ENCODE assay signal across 2 cellular contexts in the genomic region with DNA sequence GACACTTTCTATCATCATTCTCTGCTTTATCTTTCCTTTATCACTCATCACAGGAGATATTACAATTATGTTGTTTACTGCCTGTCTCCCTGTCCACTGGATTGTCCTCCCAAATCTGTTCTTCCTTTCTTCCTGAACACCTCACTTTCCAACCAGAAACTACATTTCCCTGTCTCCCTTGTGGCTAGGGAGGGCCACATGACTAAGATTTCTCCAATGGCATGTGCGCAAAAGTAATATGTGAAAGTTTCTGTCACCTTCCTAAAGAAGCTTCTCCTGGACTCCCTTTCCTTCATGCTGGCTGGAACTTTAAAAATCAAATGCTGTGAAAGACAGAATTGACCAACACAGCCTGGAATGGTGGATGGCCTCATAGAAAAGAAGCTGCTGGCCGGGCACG.
TF ChIP-seq lines count a peak whose summit lies in the region.

No MANE protein-coding gene starts in this region.

TF ChIP-seq in GM23338, 12 proteins besides CTCF, POLR2A, EP300 and RAD21:
- no peak for TF ChIP-seq POLR2AphosphoS5 (IDR thresholded peaks at IDR 0.05; ENCODE audit: low read depth)
- TF ChIP-seq NANOG (IDR thresholded peaks at IDR 0.05; ENCODE audit: borderline replicate concordance): no peak
- TF ChIP-seq EZH2 (IDR thresholded peaks at IDR 0.05; ENCODE audit: low read depth, unreplicated experiment): no peak
- no peak for TF ChIP-seq CREB1 (CRISPR knock-in tag; IDR thresholded peaks at IDR 0.05; ENCODE audit: low read depth)
- TF ChIP-seq, protein P1, sequence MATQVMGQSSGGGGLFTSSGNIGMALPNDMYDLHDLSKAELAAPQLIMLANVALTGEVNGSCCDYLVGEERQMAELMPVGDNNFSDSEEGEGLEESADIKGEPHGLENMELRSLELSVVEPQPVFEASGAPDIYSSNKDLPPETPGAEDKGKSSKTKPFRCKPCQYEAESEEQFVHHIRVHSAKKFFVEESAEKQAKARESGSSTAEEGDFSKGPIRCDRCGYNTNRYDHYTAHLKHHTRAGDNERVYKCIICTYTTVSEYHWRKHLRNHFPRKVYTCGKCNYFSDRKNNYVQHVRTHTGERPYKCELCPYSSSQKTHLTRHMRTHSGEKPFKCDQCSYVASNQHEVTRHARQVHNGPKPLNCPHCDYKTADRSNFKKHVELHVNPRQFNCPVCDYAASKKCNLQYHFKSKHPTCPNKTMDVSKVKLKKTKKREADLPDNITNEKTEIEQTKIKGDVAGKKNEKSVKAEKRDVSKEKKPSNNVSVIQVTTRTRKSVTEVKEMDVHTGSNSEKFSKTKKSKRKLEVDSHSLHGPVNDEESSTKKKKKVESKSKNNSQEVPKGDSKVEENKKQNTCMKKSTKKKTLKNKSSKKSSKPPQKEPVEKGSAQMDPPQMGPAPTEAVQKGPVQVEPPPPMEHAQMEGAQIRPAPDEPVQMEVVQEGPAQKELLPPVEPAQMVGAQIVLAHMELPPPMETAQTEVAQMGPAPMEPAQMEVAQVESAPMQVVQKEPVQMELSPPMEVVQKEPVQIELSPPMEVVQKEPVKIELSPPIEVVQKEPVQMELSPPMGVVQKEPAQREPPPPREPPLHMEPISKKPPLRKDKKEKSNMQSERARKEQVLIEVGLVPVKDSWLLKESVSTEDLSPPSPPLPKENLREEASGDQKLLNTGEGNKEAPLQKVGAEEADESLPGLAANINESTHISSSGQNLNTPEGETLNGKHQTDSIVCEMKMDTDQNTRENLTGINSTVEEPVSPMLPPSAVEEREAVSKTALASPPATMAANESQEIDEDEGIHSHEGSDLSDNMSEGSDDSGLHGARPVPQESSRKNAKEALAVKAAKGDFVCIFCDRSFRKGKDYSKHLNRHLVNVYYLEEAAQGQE (IDR thresholded peaks at IDR 0.05; ENCODE audit: unreplicated experiment): no peak

TF ChIP-seq in K562, 482 proteins besides CTCF, POLR2A, EP300 and RAD21:
- TF ChIP-seq, protein P2, sequence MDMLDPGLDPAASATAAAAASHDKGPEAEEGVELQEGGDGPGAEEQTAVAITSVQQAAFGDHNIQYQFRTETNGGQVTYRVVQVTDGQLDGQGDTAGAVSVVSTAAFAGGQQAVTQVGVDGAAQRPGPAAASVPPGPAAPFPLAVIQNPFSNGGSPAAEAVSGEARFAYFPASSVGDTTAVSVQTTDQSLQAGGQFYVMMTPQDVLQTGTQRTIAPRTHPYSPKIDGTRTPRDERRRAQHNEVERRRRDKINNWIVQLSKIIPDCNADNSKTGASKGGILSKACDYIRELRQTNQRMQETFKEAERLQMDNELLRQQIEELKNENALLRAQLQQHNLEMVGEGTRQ (CRISPR knock-in tag; IDR thresholded peaks at IDR 0.05): peak; percentile 57
- no peak for TF ChIP-seq FOXM1 (IDR thresholded peaks at IDR 0.05; ENCODE audit: low read depth)
- no peak for TF ChIP-seq FOXM1 (CRISPR knock-in tag; IDR thresholded peaks at IDR 0.05; ENCODE audit: low read depth)
